Comparison of ENCODE assay signal across 23 cellular contexts in genomic region chr2:105450495-105450894, GRCh38.
"Had no signal": no experiment of that assay in that cellular context is flagged by ENCODE, and none has a peak within 500 bp of the region (broad histone marks: within the 10 kb centered on the region; RNA-seq: fewer than 3 reads in every experiment).

No MANE protein-coding gene starts in this region.

- H3K27me3 ChIP-seq: colonic mucosa, neutrophil, ovary had no signal

- H3K36me3 ChIP-seq: colonic mucosa, esophagus muscularis mucosa, neutrophil, ovary, prostate gland, tibial artery had no signal

- H3K4me3 ChIP-seq: colonic mucosa, dorsolateral prefrontal cortex, esophagus muscularis mucosa, ovary, prostate gland, tibial artery had no signal

- H3K9me3 ChIP-seq: colonic mucosa, esophagus muscularis mucosa, neutrophil, ovary, prostate gland, tibial artery had no signal

- H3K4me1 ChIP-seq: colonic mucosa, esophagus muscularis mucosa, prostate gland had no signal

- H3K27ac ChIP-seq: dorsolateral prefrontal cortex, esophagus muscularis mucosa, neutrophil, ovary, prostate gland, tibial artery, VCaP had no signal

- DNase-seq: activated CD4-positive, alpha-beta memory T cell treated with anti-CD3 and anti-CD28 coated beads, Interleukin-2, amount 10 ng/mL, durations not matched to agents 7 days and 5 days; activated CD4-positive, alpha-beta T cell treated with anti-CD3 and anti-CD28 coated beads, Interleukin-2, amount 10 ng/mL, durations not matched to agents 24 days and 14 days; activated effector memory CD4-positive, alpha-beta T cell treated with anti-CD3 and anti-CD28 coated beads, Interleukin-2, amount 50 U/mL, for 16 hours; activated naive CD4-positive, alpha-beta T cell treated with anti-CD3 and anti-CD28 coated beads, Interleukin-2, amount 10 ng/mL, durations not matched to agents 7 days and 5 days; activated T-cell treated with anti-CD3 and anti-CD28 coated beads, Interleukin-2, amount 50 U/mL, for 72 hours; amygdala; colonic mucosa; dorsolateral prefrontal cortex; hippocampal formation; left ventricle myocardium superior; mammary epithelial cell; midbrain; ovary; right cardiac atrium; stimulated activated CD4-positive, alpha-beta T cell treated with anti-CD3 and anti-CD28 coated beads, Interleukin-12 subunit alpha, Interleukin-12 subunit beta, amount 100 ng/mL, for 4 hours; stimulated activated CD4-positive, alpha-beta T cell treated with anti-CD3 and anti-CD28 coated beads, Interleukin-4, amount 100 ng/mL, for 4 hours; stimulated activated naive CD8-positive, alpha-beta T cell treated with anti-CD3 and anti-CD28 coated beads, Interleukin-15, Interleukin-2, amounts not matched to agents 100 U/mL and 50 U/mL, for 24 hours; tibial artery had no signal

- ATAC-seq: activated CD4-positive, CD25-positive, alpha-beta regulatory T cell treated with anti-CD3 and anti-CD28 coated beads, Interleukin-2, amount 50 U/mL, for 24 hours; activated T-cell treated with anti-CD3 and anti-CD28 coated beads, Interleukin-2, amount 50 U/mL, for 72 hours; left ventricle myocardium superior; right cardiac atrium; stimulated activated naive CD8-positive, alpha-beta T cell treated with anti-CD3 and anti-CD28 coated beads, Interleukin-15, Interleukin-2, amounts not matched to agents 100 U/mL and 50 U/mL, for 24 hours had no signal
